Comparison of ENCODE assay signal across 10 cellular contexts in genomic region chr11:7143908-7144307, GRCh38. TPM values are rescaled to one million over a fixed set of nuclear protein-coding genes. Genes with fewer than 3 reads are reported as not detected.
DNase-seq lines count a peak whose midpoint lies in the region; ATAC-seq and TF ChIP-seq lines count a peak whose summit lies in the region.
"Had no signal": no experiment of that assay in that cellular context is flagged by ENCODE, and none has a peak within 500 bp of the region (broad histone marks: within the 10 kb centered on the region; RNA-seq: fewer than 3 reads in every experiment).

No MANE protein-coding gene starts in this region.

- CTCF ChIA-PET in PC-9 (lab: Charles Lee) = no interaction called here
- CTCF ChIA-PET in CD8-positive, alpha-beta memory T cell (lab: Charles Lee) = no interaction called here

- H3K4me1 Mint-ChIP-seq in type B pancreatic cell (ENCODE audit: unreplicated experiment) = no peaks in the 10 kb centered on the region
- H3K4me1 Mint-ChIP-seq in CD8-positive, alpha-beta memory T cell = no peaks in the 10 kb centered on the region
- H3K4me1 Mint-ChIP-seq: activated naive CD4-positive, alpha-beta T cell treated with anti-CD3 and anti-CD28 coated beads, Interleukin-2, amount 50 U/mL, for 24 hours had no signal

- BruUV-seq in PC-9 (replicated peaks; lab: Mats Ljungman, UMichigan) = no TSS peak

- TF ChIP-seq POLR2A in heart left ventricle (IDR thresholded peaks at IDR 0.05) = no peak

- H3K36me3 Mint-ChIP-seq in type B pancreatic cell = no peaks in the 10 kb centered on the region
- no peaks in the 10 kb centered on the region for H3K36me3 Mint-ChIP-seq in CD8-positive, alpha-beta memory T cell
- H3K36me3 Mint-ChIP-seq: activated naive CD4-positive, alpha-beta T cell treated with anti-CD3 and anti-CD28 coated beads, Interleukin-2, amount 50 U/mL, for 24 hours had no signal

- no peaks in the 10 kb centered on the region for H3K9me2 ChIP-seq in PC-9 (ENCODE audit: insufficient read depth)

- H3K27ac ChIP-seq in heart left ventricle (no peak overlapping the region), PC-9 (no peak overlapping the region)
- H3K27ac ChIP-seq in CD8-positive, alpha-beta memory T cell (ENCODE audit: low read depth, low read length) = no peak overlapping the region

- TF ChIP-seq CTCF in heart left ventricle (IDR thresholded peaks at IDR 0.05) (peak in 9 of 12 donors; percentile 8 to 50 (median 37)), PC-9 (conservative IDR thresholded peaks at IDR 0.05) (peak; percentile 48), type B pancreatic cell (conservative IDR thresholded peaks at IDR 0.05) (peak; percentile 75)

- ATAC-seq in heart left ventricle = no peak
- no peak for ATAC-seq in Right ventricle myocardium superior (ENCODE audit: poor library complexity)
- ATAC-seq in GM18498 (IDR thresholded peaks at IDR 0.05; ENCODE audit: unreplicated experiment) = no peak

- no peaks in the 10 kb centered on the region for H3F3A ChIP-seq in PC-9 (ENCODE audit: insufficient read depth, low read depth)

- H3K27me3 ChIP-seq in heart left ventricle (peaks cover 0 to 5% (median 0%) of the 10 kb centered on the region in 9 donors), PC-9 (ENCODE audit: insufficient read depth, low read depth) (no peaks in the 10 kb centered on the region; the same call in 1 of the 2 replicates)
- H3K27me3 ChIP-seq in CD8-positive, alpha-beta memory T cell (ENCODE audit: insufficient read depth, low read length, poor library complexity, severe bottlenecking) = no peaks in the 10 kb centered on the region

- no peak overlapping the region for H3K4me3 ChIP-seq in heart left ventricle
- H3K4me3 ChIP-seq in PC-9 = no peak overlapping the region
- H3K4me3 ChIP-seq in CD8-positive, alpha-beta memory T cell (ENCODE audit: low read length) = no peak overlapping the region

- WGBS in heart left ventricle, 4 donors = 14 to 19% (median 15%) methylated on average over 1 of the region's 1 CpG

- H3K27ac Mint-ChIP-seq in type B pancreatic cell = no peak overlapping the region
- H3K27ac Mint-ChIP-seq in CD8-positive, alpha-beta memory T cell = no peak overlapping the region
- H3K27ac Mint-ChIP-seq: activated naive CD4-positive, alpha-beta T cell treated with anti-CD3 and anti-CD28 coated beads, Interleukin-2, amount 50 U/mL, for 24 hours had no signal

- intact Hi-C loops in heart left ventricle (cut with DNase I) (loop anchor here in 2 of 10 donors (2.0 kb wide), 2 partner anchors 297 to 299 kb away; no protein-coding TSS in a partner anchor), Right ventricle myocardium superior (cut with DNase I) (loop anchor here (5.0 kb wide), 1 partner anchor 298 kb away; no protein-coding TSS in a partner anchor), PC-9 (cut with micrococcal nuclease; ENCODE audit: unreplicated experiment) (no loop called here)

- H3K4me1 ChIP-seq in heart left ventricle (no peaks in the 10 kb centered on the region), PC-9 (replicated peaks; ENCODE audit: insufficient read depth) (no peaks in the 10 kb centered on the region)
- no peaks in the 10 kb centered on the region for H3K4me1 ChIP-seq in CD8-positive, alpha-beta memory T cell (ENCODE audit: insufficient read depth, low read length)

- H3K36me3 ChIP-seq in heart left ventricle (no peaks in the 10 kb centered on the region), PC-9 (ENCODE audit: low read depth) (no peaks in the 10 kb centered on the region)
- no peaks in the 10 kb centered on the region for H3K36me3 ChIP-seq in CD8-positive, alpha-beta memory T cell (ENCODE audit: insufficient read depth, low read length)

- H3K27me3 Mint-ChIP-seq in type B pancreatic cell = peaks cover 6% of the 10 kb centered on the region
- H3K27me3 Mint-ChIP-seq in CD8-positive, alpha-beta memory T cell = peaks cover 0 to 17% of the 10 kb centered on the region in 2 donors

- H3K4me2 ChIP-seq in PC-9 = no peak overlapping the region

- no peak overlapping the region for H3K4me3 Mint-ChIP-seq in type B pancreatic cell
- H3K4me3 Mint-ChIP-seq in CD8-positive, alpha-beta memory T cell = no peak overlapping the region
- H3K4me3 Mint-ChIP-seq: activated naive CD4-positive, alpha-beta T cell treated with anti-CD3 and anti-CD28 coated beads, Interleukin-2, amount 50 U/mL, for 24 hours had no signal

- no peaks in the 10 kb centered on the region for H3K79me2 ChIP-seq in PC-9 (ENCODE audit: low read depth)

- no peaks in the 10 kb centered on the region for H4K20me1 ChIP-seq in PC-9 (ENCODE audit: insufficient read depth)

- H2AFZ ChIP-seq in PC-9 = no peak overlapping the region

- DNase-seq in heart left ventricle = no peak
- DNase-seq in Right ventricle myocardium superior = no peak
- DNase-seq in PC-9 = no peak
- DNase-seq in globus pallidus (ENCODE audit: low spot score) = peak; percentile 65
- no peak for DNase-seq in type B pancreatic cell (ENCODE audit: extremely low spot score, unreplicated experiment)
- DNase-seq in CD8-positive, alpha-beta memory T cell = no peak
- no peak for DNase-seq in COLO829 (ENCODE audit: low spot score)
- DNase-seq: stimulated activated CD4-positive, alpha-beta T cell treated with anti-CD3 and anti-CD28 coated beads, Interleukin-4, amount 100 ng/mL, for 4 hours had no signal

- H3K9me3 Mint-ChIP-seq in type B pancreatic cell = no peaks in the 10 kb centered on the region
- H3K9me3 Mint-ChIP-seq in CD8-positive, alpha-beta memory T cell = peaks cover 0 to 10% (median 2%) of the 10 kb centered on the region in 5 donors

- H3K9me3 ChIP-seq in heart left ventricle = peaks cover 0 to 22% (median 8%) of the 10 kb centered on the region in 12 donors
- no peaks in the 10 kb centered on the region for H3K9me3 ChIP-seq in PC-9 (ENCODE audit: insufficient read depth, low read depth)
- no peaks in the 10 kb centered on the region for H3K9me3 ChIP-seq in CD8-positive, alpha-beta memory T cell (ENCODE audit: low read length)

- POLR2A ChIA-PET in PC-9 (lab: Charles Lee; ENCODE audit: unreplicated experiment) = no interaction called here
- POLR2A ChIA-PET in CD8-positive, alpha-beta memory T cell (lab: Charles Lee) = no interaction called here

RNA-seq across cellular contexts. Expression of gene RBMXL2, which starts 55.1 kb away (rescaled TPM):
- not detected for total RNA-seq in heart left ventricle
- not detected for polyA plus RNA-seq in heart left ventricle
- not detected for total RNA-seq in Right ventricle myocardium superior
- not detected in 2 replicates for total RNA-seq in PC-9 (2021)
- total RNA-seq in type B pancreatic cell (ENCODE audit: low replicate concordance) = not detected in 2 replicates
- not detected for total RNA-seq in CD8-positive, alpha-beta memory T cell
- polyA plus RNA-seq in CD8-positive, alpha-beta memory T cell = not detected
